In the genomic region with DNA sequence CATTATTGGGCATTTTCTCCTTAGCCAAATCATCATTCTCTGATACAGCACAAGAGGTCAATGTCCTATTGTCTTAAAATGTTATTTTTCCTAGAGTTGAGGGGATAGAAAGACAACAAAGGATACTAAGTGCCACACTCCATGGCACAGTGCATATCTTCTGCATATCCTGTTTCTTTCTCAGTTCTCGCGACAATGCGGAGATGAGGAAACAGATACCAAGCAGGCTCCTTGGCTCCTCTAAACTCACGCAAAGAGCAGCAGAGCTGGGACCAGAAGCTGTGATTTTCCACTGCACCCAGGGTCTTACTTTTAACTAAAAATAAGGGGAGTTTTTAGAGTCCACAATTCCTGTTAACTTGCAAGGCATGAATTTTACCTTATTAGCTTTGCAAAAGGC, we compare ENCODE assay signal across 18 cellular contexts. TPM values are rescaled to one million over a fixed set of nuclear protein-coding genes. Genes with fewer than 3 reads are reported as not detected.
A peak's percentile ranks its signal among the peaks of the same experiment; 100 is the strongest.
DNase-seq lines count a peak whose midpoint lies in the region; ATAC-seq, FAIRE-seq and TF ChIP-seq lines count a peak whose summit lies in the region.
"Had no signal": no experiment of that assay in that cellular context is flagged by ENCODE, and none has a peak within 500 bp of the region (broad histone marks: within the 10 kb centered on the region; RNA-seq: fewer than 3 reads in every experiment).

No MANE protein-coding gene starts in this region.

- no peak for FAIRE-seq in RCC 7860 (lab: Jason Lieb, UNC)
- FAIRE-seq: GM12891, GM18507 had no signal

- DNase-seq in GM23338 (ENCODE audit: low spot score) (peak; percentile 36), WTC11 (ENCODE audit: low spot score) (no peak), endothelial cell (ENCODE audit: low spot score) (no peak), RCC 7860 (ENCODE audit: low spot score) (no peak), NCI-H1417 treated with DMSO at 0.1 percent for 48 hours (lab: John Stamatoyannopoulos, UW) (no peak)
- DNase-seq: C1 segment of cervical spinal cord; CD4-positive, CD25-positive, alpha-beta regulatory T cell; CD8-positive, alpha-beta T cell; DMS153; EL; GF-D8; GM23248; H9 had no signal

- H3K4me2 ChIP-seq in GM23338 = peak overlapping the region; percentile 44

- H3K4me3 Mint-ChIP-seq in GM23338 (no peak overlapping the region), WTC11 (no peak overlapping the region), endothelial cell (ENCODE audit: unreplicated experiment) (no peak overlapping the region)
- H3K4me3 Mint-ChIP-seq: CD4-positive, CD25-positive, alpha-beta regulatory T cell; CD8-positive, alpha-beta T cell; H9 had no signal

- H2AFZ ChIP-seq in GM23338 = no peak overlapping the region
- H2AFZ ChIP-seq: GM23248 had no signal

- H3K36me3 Mint-ChIP-seq in GM23338 (ENCODE audit: low read depth) (no peaks in the 10 kb centered on the region), WTC11 (no peaks in the 10 kb centered on the region), endothelial cell (ENCODE audit: low read depth, unreplicated experiment) (no peaks in the 10 kb centered on the region)
- H3K36me3 Mint-ChIP-seq: CD4-positive, CD25-positive, alpha-beta regulatory T cell; CD8-positive, alpha-beta T cell had no signal

- H3K79me2 ChIP-seq in GM23338 (replicated peaks; ENCODE audit: insufficient read depth) = peaks cover 2% of the 10 kb centered on the region

- no peak overlapping the region for H3K4me3 ChIP-seq in GM23338
- H3K4me3 ChIP-seq: GM23248 had no signal

- H3K36me3 ChIP-seq in GM23338 (ENCODE audit: insufficient read depth) = no peaks in the 10 kb centered on the region

- no peak overlapping the region for H3K27ac ChIP-seq in GM23338 (ENCODE audit: low read depth)
- H3K27ac ChIP-seq: GM23248 had no signal

- no peaks in the 10 kb centered on the region for H3K27me3 ChIP-seq in GM23338 (ENCODE audit: insufficient read depth)

- no peaks in the 10 kb centered on the region for H4K20me1 ChIP-seq in GM23338 (replicated peaks; ENCODE audit: insufficient read depth)

- H3K27ac Mint-ChIP-seq in GM23338 (peak overlapping the region; percentile 34; the same call in 1 of the 2 replicates), WTC11 (peak overlapping the region; percentile 71), endothelial cell (ENCODE audit: unreplicated experiment) (peak overlapping the region; percentile 30)
- H3K27ac Mint-ChIP-seq: CD4-positive, CD25-positive, alpha-beta regulatory T cell; CD8-positive, alpha-beta T cell had no signal

- POLR2A ChIA-PET in WTC11 (lab: Charles Lee) = no interaction called here

- H3K9me3 Mint-ChIP-seq in GM23338 = no peaks in the 10 kb centered on the region
- H3K9me3 Mint-ChIP-seq in WTC11 = no peaks in the 10 kb centered on the region
- no peaks in the 10 kb centered on the region for H3K9me3 Mint-ChIP-seq in endothelial cell (ENCODE audit: unreplicated experiment)
- H3K9me3 Mint-ChIP-seq: CD4-positive, CD25-positive, alpha-beta regulatory T cell; CD8-positive, alpha-beta T cell; H9 had no signal

- ATAC-seq in GM23338 (no peak), WTC11 (peak; percentile 16; the same call in 1 of the 2 replicates), GM19397 (IDR thresholded peaks at IDR 0.05; ENCODE audit: unreplicated experiment) (no peak), HG03432 (IDR thresholded peaks at IDR 0.05; ENCODE audit: unreplicated experiment) (no peak)
- ATAC-seq: CD8-positive, alpha-beta T cell; HCT116 had no signal

- CTCF ChIA-PET in WTC11 (lab: Charles Lee) = interaction anchor here (1.4 kb wide), 1 partner anchor 275 kb away, joined by 3 read pairs; no protein-coding TSS in a partner anchor

- H3K4me1 Mint-ChIP-seq in GM23338 = peaks cover 37% of the 10 kb centered on the region
- H3K4me1 Mint-ChIP-seq in WTC11 = peaks cover 48% of the 10 kb centered on the region
- H3K4me1 Mint-ChIP-seq in endothelial cell (ENCODE audit: unreplicated experiment) = peaks cover 44% of the 10 kb centered on the region

- no peak for TF ChIP-seq CTCF in GM23338 (conservative IDR thresholded peaks at IDR 0.05; ENCODE audit: low read depth in 2 of 2)
- TF ChIP-seq CTCF in WTC11 (IDR thresholded peaks at IDR 0.05) = no peak
- no peak for TF ChIP-seq CTCF in endothelial cell (IDR thresholded peaks at IDR 0.05; ENCODE audit: unreplicated experiment)

- H3K4me1 ChIP-seq in GM23338 (ENCODE audit: insufficient read depth) = peaks cover 42% of the 10 kb centered on the region

- no peaks in the 10 kb centered on the region for H3K9me2 ChIP-seq in GM23338 (ENCODE audit: insufficient read depth)

- H3K27me3 Mint-ChIP-seq in GM23338 (ENCODE audit: insufficient read depth, low read depth, poor library complexity) (no peaks in the 10 kb centered on the region), WTC11 (ENCODE audit: low read depth) (no peaks in the 10 kb centered on the region), endothelial cell (ENCODE audit: unreplicated experiment) (no peaks in the 10 kb centered on the region)

- H3F3A ChIP-seq in GM23338 (replicated peaks; ENCODE audit: low read depth) = no peaks in the 10 kb centered on the region

TF ChIP-seq in GM23338, 12 proteins besides CTCF, POLR2A, EP300 and RAD21 (continues in another document):
- no peak for TF ChIP-seq CREB1 (CRISPR knock-in tag; IDR thresholded peaks at IDR 0.05; ENCODE audit: low read depth)
- TF ChIP-seq POLR2AphosphoS5 (IDR thresholded peaks at IDR 0.05; ENCODE audit: low read depth) = no peak
- TF ChIP-seq ZNF331 (CRISPR knock-in tag; IDR thresholded peaks at IDR 0.05; ENCODE audit: low read depth) = no peak
- TF ChIP-seq NANOG (IDR thresholded peaks at IDR 0.05; ENCODE audit: borderline replicate concordance) = no peak
- no peak for TF ChIP-seq EZH2phosphoT487 (IDR thresholded peaks at IDR 0.05; ENCODE audit: unreplicated experiment)
- TF ChIP-seq, protein P1, sequence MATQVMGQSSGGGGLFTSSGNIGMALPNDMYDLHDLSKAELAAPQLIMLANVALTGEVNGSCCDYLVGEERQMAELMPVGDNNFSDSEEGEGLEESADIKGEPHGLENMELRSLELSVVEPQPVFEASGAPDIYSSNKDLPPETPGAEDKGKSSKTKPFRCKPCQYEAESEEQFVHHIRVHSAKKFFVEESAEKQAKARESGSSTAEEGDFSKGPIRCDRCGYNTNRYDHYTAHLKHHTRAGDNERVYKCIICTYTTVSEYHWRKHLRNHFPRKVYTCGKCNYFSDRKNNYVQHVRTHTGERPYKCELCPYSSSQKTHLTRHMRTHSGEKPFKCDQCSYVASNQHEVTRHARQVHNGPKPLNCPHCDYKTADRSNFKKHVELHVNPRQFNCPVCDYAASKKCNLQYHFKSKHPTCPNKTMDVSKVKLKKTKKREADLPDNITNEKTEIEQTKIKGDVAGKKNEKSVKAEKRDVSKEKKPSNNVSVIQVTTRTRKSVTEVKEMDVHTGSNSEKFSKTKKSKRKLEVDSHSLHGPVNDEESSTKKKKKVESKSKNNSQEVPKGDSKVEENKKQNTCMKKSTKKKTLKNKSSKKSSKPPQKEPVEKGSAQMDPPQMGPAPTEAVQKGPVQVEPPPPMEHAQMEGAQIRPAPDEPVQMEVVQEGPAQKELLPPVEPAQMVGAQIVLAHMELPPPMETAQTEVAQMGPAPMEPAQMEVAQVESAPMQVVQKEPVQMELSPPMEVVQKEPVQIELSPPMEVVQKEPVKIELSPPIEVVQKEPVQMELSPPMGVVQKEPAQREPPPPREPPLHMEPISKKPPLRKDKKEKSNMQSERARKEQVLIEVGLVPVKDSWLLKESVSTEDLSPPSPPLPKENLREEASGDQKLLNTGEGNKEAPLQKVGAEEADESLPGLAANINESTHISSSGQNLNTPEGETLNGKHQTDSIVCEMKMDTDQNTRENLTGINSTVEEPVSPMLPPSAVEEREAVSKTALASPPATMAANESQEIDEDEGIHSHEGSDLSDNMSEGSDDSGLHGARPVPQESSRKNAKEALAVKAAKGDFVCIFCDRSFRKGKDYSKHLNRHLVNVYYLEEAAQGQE (IDR thresholded peaks at IDR 0.05; ENCODE audit: unreplicated experiment) = no peak
- no peak for TF ChIP-seq EZH2 (IDR thresholded peaks at IDR 0.05; ENCODE audit: low read depth, unreplicated experiment)

TF ChIP-seq in WTC11, 78 proteins besides CTCF, POLR2A, EP300 and RAD21:
- TF ChIP-seq, protein P2, sequence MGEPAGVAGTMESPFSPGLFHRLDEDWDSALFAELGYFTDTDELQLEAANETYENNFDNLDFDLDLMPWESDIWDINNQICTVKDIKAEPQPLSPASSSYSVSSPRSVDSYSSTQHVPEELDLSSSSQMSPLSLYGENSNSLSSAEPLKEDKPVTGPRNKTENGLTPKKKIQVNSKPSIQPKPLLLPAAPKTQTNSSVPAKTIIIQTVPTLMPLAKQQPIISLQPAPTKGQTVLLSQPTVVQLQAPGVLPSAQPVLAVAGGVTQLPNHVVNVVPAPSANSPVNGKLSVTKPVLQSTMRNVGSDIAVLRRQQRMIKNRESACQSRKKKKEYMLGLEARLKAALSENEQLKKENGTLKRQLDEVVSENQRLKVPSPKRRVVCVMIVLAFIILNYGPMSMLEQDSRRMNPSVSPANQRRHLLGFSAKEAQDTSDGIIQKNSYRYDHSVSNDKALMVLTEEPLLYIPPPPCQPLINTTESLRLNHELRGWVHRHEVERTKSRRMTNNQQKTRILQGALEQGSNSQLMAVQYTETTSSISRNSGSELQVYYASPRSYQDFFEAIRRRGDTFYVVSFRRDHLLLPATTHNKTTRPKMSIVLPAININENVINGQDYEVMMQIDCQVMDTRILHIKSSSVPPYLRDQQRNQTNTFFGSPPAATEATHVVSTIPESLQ (CRISPR knock-in tag; IDR thresholded peaks at IDR 0.05) = no peak
- no peak for TF ChIP-seq NR1H2 (CRISPR knock-in tag; IDR thresholded peaks at IDR 0.05)
- no peak for TF ChIP-seq NR3C1 (CRISPR knock-in tag; conservative IDR thresholded peaks at IDR 0.05; ENCODE audit: low read depth)
- TF ChIP-seq TP53 (CRISPR knock-in tag; IDR thresholded peaks at IDR 0.05) = no peak
- no peak for TF ChIP-seq CREB1 (CRISPR knock-in tag; IDR thresholded peaks at IDR 0.05)
- no peak for TF ChIP-seq ZNF671 (CRISPR knock-in tag; IDR thresholded peaks at IDR 0.05)
- no peak for TF ChIP-seq ZNF219 (CRISPR knock-in tag; IDR thresholded peaks at IDR 0.05; ENCODE audit: borderline replicate concordance)

RNA-seq across cellular contexts. Expression of a gene that starts 10.5 kb away (rescaled TPM):
- 39.1 and 45.9 TPM in 2 replicates for total RNA-seq in GM23338 (2014; rRNA removed; shearing (Covaris generic))
- polyA plus RNA-seq in GM23338 (2016; fragmentation: Nextera tagmentation; extraction: Ambion mirVana) = 20.8 and 23.2 TPM in 2 replicates
- total RNA-seq in WTC11 (2021) = 42.2 to 43.8 TPM (median 43.0 TPM) in 3 replicates
- total RNA-seq in endothelial cell (ENCODE audit: unreplicated experiment) = 120 TPM
